ENCODE assay signal across 31 cellular contexts in genomic region chr1:248918126-248918525, GRCh38. TPM values are rescaled to one million over a fixed set of nuclear protein-coding genes. Genes with fewer than 3 reads are reported as not detected.
DNase-seq lines count a peak whose midpoint lies in the region; ATAC-seq, FAIRE-seq and TF ChIP-seq lines count a peak whose summit lies in the region.
"Had no signal": no experiment of that assay in that cellular context is flagged by ENCODE, and none has a peak within 500 bp of the region (broad histone marks: within the 10 kb centered on the region; RNA-seq: fewer than 3 reads in every experiment).

No MANE protein-coding gene starts in this region.

- no peak for TF ChIP-seq POLR2A in GM12892 (IDR thresholded peaks at IDR 0.05; ENCODE audit: low read depth, low read length)

- peaks cover 4% of the 10 kb centered on the region for H3K4me1 Mint-ChIP-seq in activated naive CD4-positive, alpha-beta T cell treated with anti-CD3 and anti-CD28 coated beads for 36 hours (ENCODE audit: low read depth)
- H3K4me1 Mint-ChIP-seq: activated CD4-positive, alpha-beta T cell treated with anti-CD3 and anti-CD28 coated beads, Interleukin-2, amount 10 ng/mL, durations not matched to agents 7 days and 5 days; activated naive CD8-positive, alpha-beta T cell treated with anti-CD3 and anti-CD28 coated beads, Interleukin-2, amount 50 U/mL, for 24 hours; H9 had no signal

- intact Hi-C loops in Right ventricle myocardium inferior (cut with DNase I): no loop called here
- intact Hi-C loops in activated naive CD4-positive, alpha-beta T cell treated with anti-CD3 and anti-CD28 coated beads for 36 hours (cut with micrococcal nuclease): no loop called here

- peaks cover 28% of the 10 kb centered on the region for H3K36me3 Mint-ChIP-seq in activated naive CD4-positive, alpha-beta T cell treated with anti-CD3 and anti-CD28 coated beads for 36 hours (ENCODE audit: low read depth)

- CTCF ChIA-PET in activated naive CD4-positive, alpha-beta T cell treated with anti-CD3 and anti-CD28 coated beads for 36 hours (lab: Charles Lee): no interaction called here

- in situ Hi-C loops in G401 (cut with HindIII; ENCODE audit: low sequenced_read_pairs): no loop called here

- no peak overlapping the region for H3K4me3 Mint-ChIP-seq in activated naive CD4-positive, alpha-beta T cell treated with anti-CD3 and anti-CD28 coated beads for 36 hours
- H3K4me3 Mint-ChIP-seq: activated CD4-positive, alpha-beta T cell treated with anti-CD3 and anti-CD28 coated beads, Interleukin-2, amount 10 ng/mL, durations not matched to agents 7 days and 5 days; activated naive CD8-positive, alpha-beta T cell treated with anti-CD3 and anti-CD28 coated beads, Interleukin-2, amount 50 U/mL, for 24 hours; activated T-cell treated with anti-CD3 and anti-CD28 coated beads, Interleukin-2, amount 50 U/mL, for 4 hours; H9; naive thymus-derived CD8-positive, alpha-beta T cell; stimulated activated naive CD8-positive, alpha-beta T cell treated with anti-CD3 and anti-CD28 coated beads, Interleukin-15, Interleukin-2, amounts not matched to agents 100 ng/mL and 50 ng/mL, for 24 hours had no signal

- ATAC-seq in Right ventricle myocardium inferior (no peak), HG03469 (IDR thresholded peaks at IDR 0.05; ENCODE audit: unreplicated experiment) (no peak)
- ATAC-seq: activated naive CD8-positive, alpha-beta T cell treated with anti-CD3 and anti-CD28 coated beads, Interleukin-2, amount 50 U/mL, for 24 hours; activated T-cell treated with anti-CD3 and anti-CD28 coated beads, Interleukin-2, amount 50 U/mL, for 4 hours; body of pancreas; left lung; naive thymus-derived CD8-positive, alpha-beta T cell; psoas muscle had no signal

- no peaks in the 10 kb centered on the region for H3K27me3 Mint-ChIP-seq in activated naive CD4-positive, alpha-beta T cell treated with anti-CD3 and anti-CD28 coated beads for 36 hours (ENCODE audit: low read depth)
- H3K27me3 Mint-ChIP-seq: activated CD4-positive, alpha-beta T cell treated with anti-CD3 and anti-CD28 coated beads, Interleukin-2, amount 10 ng/mL, durations not matched to agents 7 days and 5 days; activated naive CD8-positive, alpha-beta T cell treated with anti-CD3 and anti-CD28 coated beads, Interleukin-2, amount 50 U/mL, for 24 hours; naive thymus-derived CD8-positive, alpha-beta T cell; stimulated activated naive CD8-positive, alpha-beta T cell treated with anti-CD3 and anti-CD28 coated beads, Interleukin-15, Interleukin-2, amounts not matched to agents 100 ng/mL and 50 ng/mL, for 24 hours had no signal

- H3K27ac Mint-ChIP-seq in activated naive CD4-positive, alpha-beta T cell treated with anti-CD3 and anti-CD28 coated beads for 36 hours: no peak overlapping the region
- H3K27ac Mint-ChIP-seq: activated CD4-positive, alpha-beta T cell treated with anti-CD3 and anti-CD28 coated beads, Interleukin-2, amount 10 ng/mL, durations not matched to agents 7 days and 5 days; activated naive CD8-positive, alpha-beta T cell treated with anti-CD3 and anti-CD28 coated beads, Interleukin-2, amount 50 U/mL, for 24 hours; H9; naive thymus-derived CD8-positive, alpha-beta T cell; stimulated activated naive CD8-positive, alpha-beta T cell treated with anti-CD3 and anti-CD28 coated beads, Interleukin-15, Interleukin-2, amounts not matched to agents 100 ng/mL and 50 ng/mL, for 24 hours had no signal

- no peak for FAIRE-seq in GM12892 (lab: Jason Lieb, UNC)
- FAIRE-seq: endothelial cell of umbilical vein, islet of Langerhans, urothelium cell line had no signal

- DNase-seq in DMS53 (lab: John Stamatoyannopoulos, UW) (peak; percentile 60), G401 (ENCODE audit: low spot score) (peak; percentile 7), NCI-H2029 (lab: John Stamatoyannopoulos, UW) (peak; percentile 97), SHP77 treated with DMSO at 0.1 percent for 48 hours (lab: John Stamatoyannopoulos, UW) (peak; percentile 41), GM12892 (ENCODE audit: insufficient read length) (no peak), Right ventricle myocardium inferior (ENCODE audit: missing footprints) (no peak)
- no peak for DNase-seq in activated naive CD4-positive, alpha-beta T cell treated with anti-CD3 and anti-CD28 coated beads for 36 hours
- DNase-seq: activated CD4-positive, alpha-beta T cell treated with anti-CD3 and anti-CD28 coated beads, Interleukin-2, amount 10 ng/mL, durations not matched to agents 7 days and 5 days; activated gamma-delta T cell treated with Interleukin-2 at 50 U/mL for 16 hours; activated naive CD8-positive, alpha-beta T cell treated with anti-CD3 and anti-CD28 coated beads, Interleukin-2, amount 50 U/mL, for 24 hours; activated T-cell treated with anti-CD3 and anti-CD28 coated beads, Interleukin-2, amount 50 U/mL, for 4 hours; body of pancreas; C1 segment of cervical spinal cord; Caco-2; GDM1; H9; left lung; midbrain; MM.1S; naive thymus-derived CD8-positive, alpha-beta T cell; NCI-H1417 treated with DMSO at 0.1 percent for 48 hours; NCI-H345; NCI-H82; occipital lobe; psoas muscle; SIG-M5 had no signal

- H3K9me3 Mint-ChIP-seq in activated naive CD4-positive, alpha-beta T cell treated with anti-CD3 and anti-CD28 coated beads for 36 hours: no peaks in the 10 kb centered on the region
- H3K9me3 Mint-ChIP-seq: activated CD4-positive, alpha-beta T cell treated with anti-CD3 and anti-CD28 coated beads, Interleukin-2, amount 10 ng/mL, durations not matched to agents 7 days and 5 days; activated naive CD8-positive, alpha-beta T cell treated with anti-CD3 and anti-CD28 coated beads, Interleukin-2, amount 50 U/mL, for 24 hours; activated T-cell treated with anti-CD3 and anti-CD28 coated beads, Interleukin-2, amount 50 U/mL, for 4 hours; H9; naive thymus-derived CD8-positive, alpha-beta T cell; stimulated activated naive CD8-positive, alpha-beta T cell treated with anti-CD3 and anti-CD28 coated beads, Interleukin-15, Interleukin-2, amounts not matched to agents 100 ng/mL and 50 ng/mL, for 24 hours had no signal

RNA-seq across cellular contexts. Expression of gene PGBD2, which starts 12.1 kb away (rescaled TPM):
- total RNA-seq in G401 (2014; rRNA removed; shearing (Covaris generic)): 5.3 and 10.0 TPM in 2 replicates
- polyA plus RNA-seq in GM12892 (2012; ENCODE audit: missing spikeins): 2.8 TPM
- 2.9 TPM for total RNA-seq in Right ventricle myocardium inferior
- total RNA-seq in activated naive CD4-positive, alpha-beta T cell treated with anti-CD3 and anti-CD28 coated beads for 36 hours: 1 to 10 TPM; 3.0 to 3.5 TPM

RNA-seq across cellular contexts. Expression of gene ZNF692, which starts 59.2 kb away (rescaled TPM):
- total RNA-seq in G401 (2014; rRNA removed; shearing (Covaris generic)): 7.9 and 12.7 TPM in 2 replicates
- polyA plus RNA-seq in GM12892 (2012; ENCODE audit: missing spikeins): 55.9 TPM
- 20.8 TPM for total RNA-seq in Right ventricle myocardium inferior
- 10 to 100 TPM; 87.6 to 88.7 TPM for total RNA-seq in activated naive CD4-positive, alpha-beta T cell treated with anti-CD3 and anti-CD28 coated beads for 36 hours

Comparison
In these comparisons a context has a peak if more than half of its experiments do, and no peak if none do; other contexts are left out.
1. DNase-seq: peak in DMS53 (single experiment), G401 (single experiment), NCI-H2029 (single experiment) and SHP77 treated with DMSO at 0.1 percent for 48 hours (single experiment); none in GM12892 (single experiment), Right ventricle myocardium inferior (single experiment) and activated naive CD4-positive, alpha-beta T cell treated with anti-CD3 and anti-CD28 coated beads for 36 hours (single experiment).